20 cellular contexts compared by ENCODE assay signal in genomic region chr10:30353851-30354250, GRCh38. TPM values are rescaled to one million over a fixed set of nuclear protein-coding genes. Genes with fewer than 3 reads are reported as not detected.
DNase-seq lines count a peak whose midpoint lies in the region; ATAC-seq, FAIRE-seq and TF ChIP-seq lines count a peak whose summit lies in the region.
"Had no signal": no experiment of that assay in that cellular context is flagged by ENCODE, and none has a peak within 500 bp of the region (broad histone marks: within the 10 kb centered on the region; RNA-seq: fewer than 3 reads in every experiment).

No MANE protein-coding gene starts in this region.

- WGBS in mesenchymal stem cell, result 56% methylated on average over 2 of the region's 2 CpGs

- H3K79me1 ChIP-seq in mesenchymal stem cell (replicated peaks; ENCODE audit: low read length, poor library complexity, severe bottlenecking), result no peaks in the 10 kb centered on the region

- peaks cover 9 to 23% of the 10 kb centered on the region in 2 experiments for H3K27me3 ChIP-seq in mesenchymal stem cell (ENCODE audit: control insufficient read depth in 1 of 2, insufficient read depth in 1 of 2, low read length in 2 of 2)
- H3K27me3 ChIP-seq: ascending aorta; BLaER1 treated with 17β-estradiol and CSF1 and Interleukin-3, amounts not matched to agents 10 nM and 100 nM; tibial nerve had no signal

- no peak overlapping the region for H3K4me2 ChIP-seq in mesenchymal stem cell (ENCODE audit: low read length, poor library complexity, severe bottlenecking)
- H3K4me2 ChIP-seq: BLaER1 treated with 17β-estradiol and CSF1 and Interleukin-3, amounts not matched to agents 10 nM and 100 nM had no signal

- no peak overlapping the region for H4K8ac ChIP-seq in mesenchymal stem cell (ENCODE audit: low read length)

- no peak overlapping the region for H3K9ac ChIP-seq in mesenchymal stem cell (ENCODE audit: low read length)
- H3K9ac ChIP-seq: BLaER1 treated with 17β-estradiol and CSF1 and Interleukin-3, amounts not matched to agents 10 nM and 100 nM had no signal

- peaks cover 2% of the 10 kb centered on the region for H3K4me1 ChIP-seq in mesenchymal stem cell (ENCODE audit: control insufficient read depth, insufficient read depth, low read depth, low read length)
- H3K4me1 ChIP-seq: tibial nerve had no signal

- H3K4ac ChIP-seq in mesenchymal stem cell (ENCODE audit: low read depth in 1 of 2, low read length in 2 of 2), result no peak overlapping the region

- H3K9me3 ChIP-seq in mesenchymal stem cell (ENCODE audit: control insufficient read depth, low read length), result no peaks in the 10 kb centered on the region
- H3K9me3 ChIP-seq: ascending aorta; BLaER1 treated with 17β-estradiol and CSF1 and Interleukin-3, amounts not matched to agents 10 nM and 100 nM; tibial nerve had no signal

- no peak overlapping the region for H3K27ac ChIP-seq in mesenchymal stem cell (ENCODE audit: low read length, poor library complexity, severe bottlenecking)
- H3K27ac ChIP-seq: ascending aorta; BLaER1 treated with 17β-estradiol and CSF1 and Interleukin-3, amounts not matched to agents 10 nM and 100 nM; tibial nerve had no signal

- no peaks in the 10 kb centered on the region for H3K36me3 ChIP-seq in mesenchymal stem cell (ENCODE audit: control insufficient read depth in 1 of 2, insufficient read depth in 2 of 2, low read depth in 1 of 2, low read length in 2 of 2)
- H3K36me3 ChIP-seq: ascending aorta; BLaER1 treated with 17β-estradiol and CSF1 and Interleukin-3, amounts not matched to agents 10 nM and 100 nM; tibial nerve had no signal

- no peak overlapping the region for H4K91ac ChIP-seq in mesenchymal stem cell (ENCODE audit: low read length)

- FAIRE-seq in GM19239 (lab: Jason Lieb, UNC), result no peak

- H3K4me3 ChIP-seq in AG10803 (ENCODE audit: low read length) (no peak overlapping the region), cardiac fibroblast (replicated peaks in 1 of 2; ENCODE audit: low read depth in 2 of 2, low read length in 2 of 2) (no peak overlapping the region), mesenchymal stem cell (ENCODE audit: insufficient read depth in 1 of 2, low read depth in 1 of 2, low read length in 2 of 2) (no peak overlapping the region)
- H3K4me3 ChIP-seq: ascending aorta; BLaER1 treated with 17β-estradiol and CSF1 and Interleukin-3, amounts not matched to agents 10 nM and 100 nM; tibial nerve had no signal

- TF ChIP-seq POLR2A in erythroblast (IDR thresholded peaks at IDR 0.05; ENCODE audit: low read length), result no peak

- H3K23ac ChIP-seq in mesenchymal stem cell (ENCODE audit: low read length in 2 of 2), result no peak overlapping the region

- no peak overlapping the region for H2AK5ac ChIP-seq in mesenchymal stem cell (ENCODE audit: low read length, severe bottlenecking)

- DNase-seq in AG10803 (ENCODE audit: low read depth), result peak; percentile 95
- peak; percentile 82 for DNase-seq in LHCN-M2 (ENCODE audit: low read depth)
- DNase-seq in cardiac fibroblast (ENCODE audit: low read depth in 2 of 2), result peak; percentile 38 to 85
- DNase-seq in mesenchymal stem cell, result peak; percentile 41
- no peak for DNase-seq in erythroblast (lab: John Stamatoyannopoulos, UW)
- no peak for DNase-seq in GM19239 (ENCODE audit: insufficient read length, low spot score)
- DNase-seq: activated CD8-positive, alpha-beta T cell treated with anti-CD3 and anti-CD28 coated beads for 36 hours; foreskin melanocyte; H7; KBM-7; mammary epithelial cell; NCI-H1436 treated with DMSO at 0.1 percent for 48 hours; right cardiac atrium; stimulated activated CD4-positive, alpha-beta T cell treated with anti-CD3 and anti-CD28 coated beads, Interleukin-2, amount 100 ng/mL, for 48 hours; stimulated activated CD8-positive, alpha-beta memory T cell treated with anti-CD3 and anti-CD28 coated beads, Interleukin-4, amount 100 ng/mL, for 48 hours had no signal

- H2BK120ac ChIP-seq in mesenchymal stem cell (ENCODE audit: low read depth, low read length), result no peak overlapping the region

- H3K18ac ChIP-seq in mesenchymal stem cell (ENCODE audit: low read depth in 1 of 2, low read length in 2 of 2), result no peak overlapping the region

- H2AFZ ChIP-seq in mesenchymal stem cell (ENCODE audit: low read depth, low read length), result no peak overlapping the region

- H2BK5ac ChIP-seq in mesenchymal stem cell (ENCODE audit: low read depth, low read length, poor library complexity, severe bottlenecking), result no peak overlapping the region

- TF ChIP-seq CTCF in AG10803 (conservative IDR thresholded peaks at IDR 0.05; ENCODE audit: low read length), result no peak
- TF ChIP-seq CTCF in cardiac fibroblast (IDR thresholded peaks at IDR 0.05; ENCODE audit: low read depth, low read length), result no peak

- ATAC-seq in GM21619 (IDR thresholded peaks at IDR 0.05; ENCODE audit: unreplicated experiment) (no peak), GM18867 (IDR thresholded peaks at IDR 0.05; ENCODE audit: unreplicated experiment) (no peak)
- ATAC-seq: activated CD8-positive, alpha-beta T cell treated with anti-CD3 and anti-CD28 coated beads for 36 hours; right cardiac atrium had no signal

- peak overlapping the region; percentile 21 for H2BK15ac ChIP-seq in mesenchymal stem cell (ENCODE audit: low read depth, poor library complexity, severe bottlenecking)

- H2BK12ac ChIP-seq in mesenchymal stem cell (ENCODE audit: low read length in 2 of 2), result no peak overlapping the region

- H3K14ac ChIP-seq in mesenchymal stem cell (ENCODE audit: low read length in 2 of 2), result no peak overlapping the region

RNA-seq across cellular contexts. Expression of gene MTPAP, which starts 4.8 kb away (rescaled TPM):
- total RNA-seq in LHCN-M2 (2014; rRNA removed), result 11.6 and 13.8 TPM in 2 replicates
- 4.6 TPM for polyA plus RNA-seq in LHCN-M2 (2012)
- 12.6 TPM for polyA plus RNA-seq in mesenchymal stem cell (2013, experiment 1 of 2)
- 13.7 TPM for polyA plus RNA-seq in mesenchymal stem cell (2013, experiment 2 of 2)

Comparison
In these comparisons a context has a peak if more than half of its experiments do, and no peak if none do; other contexts are left out.
1. DNase-seq: peak in AG10803 (single experiment), LHCN-M2 (single experiment), cardiac fibroblast (2 of 2) and mesenchymal stem cell (single experiment); none in erythroblast (0 of 2) and GM19239 (single experiment).